Comparison of ENCODE assay signal across 10 cellular contexts in genomic region chr2:44086639-44087036, GRCh38.
DNase-seq lines count a peak whose midpoint lies in the region; ATAC-seq, FAIRE-seq and TF ChIP-seq lines count a peak whose summit lies in the region.
"Had no signal": no experiment of that assay in that cellular context is flagged by ENCODE, and none has a peak within 500 bp of the region (broad histone marks: within the 10 kb centered on the region; RNA-seq: fewer than 3 reads in every experiment).

No MANE protein-coding gene starts in this region.

- peak; percentile 5 for TF ChIP-seq CTCF in GM10248 (IDR thresholded peaks at IDR 0.05; ENCODE audit: control extremely low read depth, extremely low read depth, low read depth, missing control alignments)

- intact Hi-C loops in activated naive CD4-positive, alpha-beta T cell treated with anti-CD3 and anti-CD28 coated beads for 36 hours (cut with micrococcal nuclease), result loop anchor here (1.0 to 2.0 kb wide), 11 partner anchors 34 to 869 kb away; partner anchors contain the start of gene PPM1B

- no peaks in the 10 kb centered on the region for H3K9me3 ChIP-seq in iPS-20b (ENCODE audit: insufficient read depth, low read depth, low read length)
- H3K9me3 ChIP-seq: neutrophil had no signal

- no peaks in the 10 kb centered on the region for H3K36me3 ChIP-seq in iPS-20b (ENCODE audit: insufficient read depth, low read depth, low read length)
- H3K36me3 ChIP-seq: neutrophil had no signal

- no peak overlapping the region for H3K27ac Mint-ChIP-seq in T-cell
- H3K27ac Mint-ChIP-seq in activated naive CD4-positive, alpha-beta T cell treated with anti-CD3 and anti-CD28 coated beads for 36 hours, result no peak overlapping the region

- no peak for ATAC-seq in T-cell (replicated peaks in 1 of 4)

- POLR2A ChIA-PET in GM10248 (lab: Yijun Ruan, JAX), result no interaction called here
- POLR2A ChIA-PET in T-cell (lab: Charles Lee), result no interaction called here

- H3K4me1 Mint-ChIP-seq in T-cell, result peaks cover 11 to 24% (median 14%) of the 10 kb centered on the region in 3 donors
- peaks cover 16% of the 10 kb centered on the region for H3K4me1 Mint-ChIP-seq in activated naive CD4-positive, alpha-beta T cell treated with anti-CD3 and anti-CD28 coated beads for 36 hours (ENCODE audit: low read depth)

- no peaks in the 10 kb centered on the region for H3K27me3 Mint-ChIP-seq in T-cell
- no peaks in the 10 kb centered on the region for H3K27me3 Mint-ChIP-seq in activated naive CD4-positive, alpha-beta T cell treated with anti-CD3 and anti-CD28 coated beads for 36 hours (ENCODE audit: low read depth)

- H3K9me3 Mint-ChIP-seq in T-cell, result no peaks in the 10 kb centered on the region
- H3K9me3 Mint-ChIP-seq in activated naive CD4-positive, alpha-beta T cell treated with anti-CD3 and anti-CD28 coated beads for 36 hours, result no peaks in the 10 kb centered on the region

- no peaks in the 10 kb centered on the region for H3K27me3 ChIP-seq in iPS-20b (ENCODE audit: insufficient read depth, low read length)
- H3K27me3 ChIP-seq: neutrophil had no signal

- CTCF ChIA-PET in GM10248 (lab: Yijun Ruan, JAX), result interaction anchor here (0.7 to 3.3 kb wide), 17 partner anchors 9 to 869 kb away, joined by 3 to 20 read pairs (median 3); no protein-coding TSS in a partner anchor
- CTCF ChIA-PET in T-cell (lab: Charles Lee), result interaction anchor here (0.5 to 2.1 kb wide), 9 partner anchors 9 to 530 kb away, joined by 3 to 14 read pairs (median 4); no protein-coding TSS in a partner anchor
- CTCF ChIA-PET in activated naive CD4-positive, alpha-beta T cell treated with anti-CD3 and anti-CD28 coated beads for 36 hours (lab: Charles Lee), result interaction anchor here (0.6 to 1.5 kb wide), 16 partner anchors 10 to 870 kb away, joined by 3 to 6 read pairs (median 3); partner anchors contain the start of gene CAMKMT

- no peak for FAIRE-seq in GM19239 (lab: Jason Lieb, UNC)
- FAIRE-seq: D721Med had no signal

- H3K4me1 ChIP-seq in iPS-20b (ENCODE audit: insufficient read depth, low read length), result peaks cover 18% of the 10 kb centered on the region

- no peaks in the 10 kb centered on the region for H3K36me3 Mint-ChIP-seq in T-cell
- no peaks in the 10 kb centered on the region for H3K36me3 Mint-ChIP-seq in activated naive CD4-positive, alpha-beta T cell treated with anti-CD3 and anti-CD28 coated beads for 36 hours (ENCODE audit: low read depth)

- peak overlapping the region in 1 of 3 donors; percentile 42 for H3K4me3 Mint-ChIP-seq in T-cell
- no peak overlapping the region for H3K4me3 Mint-ChIP-seq in activated naive CD4-positive, alpha-beta T cell treated with anti-CD3 and anti-CD28 coated beads for 36 hours

- H3K4me3 ChIP-seq in iPS-20b (ENCODE audit: low read length), result peak overlapping the region; percentile 55; the same call in 1 of the 2 replicates
- peak overlapping the region in 4 of 7 experiments; percentile 13 to 37 (median 30) for H3K4me3 ChIP-seq in skin epidermis

- peak overlapping the region; percentile 49; the same call in 1 of the 2 replicates for H3K9ac ChIP-seq in iPS-20b (ENCODE audit: low read depth, low read length)

- DNase-seq in GM10248 (ENCODE audit: extremely low spot score), result no peak
- DNase-seq in anterior cingulate cortex (lab: John Stamatoyannopoulos, UW), result peak in 34 of 58 donors; percentile 12 to 70 (median 46)
- no peak for DNase-seq in NCI-H524 (lab: John Stamatoyannopoulos, UW)
- no peak for DNase-seq in T-cell
- DNase-seq in GM19239 (ENCODE audit: insufficient read length, low spot score), result no peak
- no peak for DNase-seq in activated naive CD4-positive, alpha-beta T cell treated with anti-CD3 and anti-CD28 coated beads for 36 hours

- H3K27ac ChIP-seq in iPS-20b (ENCODE audit: low read length), result no peak overlapping the region
- H3K27ac ChIP-seq in skin epidermis, result peak overlapping the region in 8 of 21 experiments; percentile 1 to 70 (median 36)

Comparison
In these comparisons a context has a peak if more than half of its experiments do, and no peak if none do; other contexts are left out.
1. DNase-seq: peak in anterior cingulate cortex (34 of 58); none in GM10248 (single experiment), NCI-H524 (0 of 2), T-cell (0 of 34), GM19239 (single experiment) and activated naive CD4-positive, alpha-beta T cell treated with anti-CD3 and anti-CD28 coated beads for 36 hours (single experiment).